In the genomic region with DNA sequence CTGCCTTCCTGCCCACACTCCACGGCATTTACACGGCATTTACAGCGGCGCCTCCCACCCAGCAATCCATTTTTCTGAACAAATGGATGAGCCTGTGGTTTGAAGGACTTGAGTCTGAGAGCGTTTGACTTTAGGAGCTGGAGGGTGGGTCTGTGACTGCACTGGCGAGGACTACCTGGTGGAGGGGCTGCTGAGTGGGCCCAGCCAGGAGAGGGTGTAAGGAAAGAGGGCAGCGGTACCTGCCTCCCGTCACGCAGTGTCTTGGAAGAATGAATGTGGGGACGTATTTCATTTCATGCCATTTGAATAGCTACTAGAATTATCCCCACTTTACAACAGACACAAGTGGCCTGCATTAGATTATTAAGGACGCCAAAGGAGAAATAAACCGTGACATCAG, we compare ENCODE assay signal across 14 cellular contexts.
A peak's percentile ranks its signal among the peaks of the same experiment; 100 is the strongest.
DNase-seq lines count a peak whose midpoint lies in the region; ATAC-seq and TF ChIP-seq lines count a peak whose summit lies in the region.
"Had no signal": no experiment of that assay in that cellular context is flagged by ENCODE, and none has a peak within 500 bp of the region (broad histone marks: within the 10 kb centered on the region; RNA-seq: fewer than 3 reads in every experiment).

No MANE protein-coding gene starts in this region.

- H3K4me3 ChIP-seq in cardiac muscle cell: no peak overlapping the region
- no peak overlapping the region for H3K4me3 ChIP-seq in body of pancreas
- H3K4me3 ChIP-seq in muscle layer of colon (ENCODE audit: low read depth in 1 of 2, low read length in 2 of 2): no peak overlapping the region
- H3K4me3 ChIP-seq: coronary artery had no signal

- H3K4me1 ChIP-seq in cardiac muscle cell (ENCODE audit: low read depth): peaks cover 47% of the 10 kb centered on the region
- peaks cover 53% of the 10 kb centered on the region for H3K4me1 ChIP-seq in body of pancreas
- peaks cover 22% of the 10 kb centered on the region for H3K4me1 ChIP-seq in muscle layer of colon (ENCODE audit: insufficient read depth, low read length)
- H3K4me1 ChIP-seq: parathyroid adenoma had no signal

- peaks cover 1 to 3% (median 2%) of the 10 kb centered on the region in 3 donors for H3K27me3 Mint-ChIP-seq in CD14-positive monocyte (ENCODE audit: low read depth in 3 of 3)

- WGBS in body of pancreas, 2 donors: 94 to 96% methylated on average over 12 of the region's 12 CpGs

- peaks cover 0 to 9% (median 2%) of the 10 kb centered on the region in 7 donors for H3K9me3 Mint-ChIP-seq in CD14-positive monocyte

- TF ChIP-seq CTCF in cardiac muscle cell (IDR thresholded peaks at IDR 0.05; ENCODE audit: low read depth, low read length) (no peak), body of pancreas (IDR thresholded peaks at IDR 0.05) (no peak), CD14-positive monocyte (IDR thresholded peaks at IDR 0.05) (no peak)

- H3K27ac ChIP-seq in cardiac muscle cell: peak overlapping the region; percentile 86
- peak overlapping the region in 3 of 4 donors; percentile 26 to 74 (median 38) for H3K27ac ChIP-seq in body of pancreas
- H3K27ac ChIP-seq in muscle layer of colon (ENCODE audit: low read depth, low read length): peak overlapping the region; percentile 73
- H3K27ac ChIP-seq: coronary artery, parathyroid adenoma had no signal

- ATAC-seq in body of pancreas: no peak

- H3K4me3 Mint-ChIP-seq in CD14-positive monocyte: no peak overlapping the region
- H3K4me3 Mint-ChIP-seq: T-helper 2 cell treated with Interferon-gamma antibody and Interleukin-4, amounts not matched to agents 5 μg/mL and 100 μg/mL, for 36 hours had no signal

- H3K27me3 ChIP-seq in cardiac muscle cell: no peaks in the 10 kb centered on the region
- no peaks in the 10 kb centered on the region for H3K27me3 ChIP-seq in body of pancreas
- H3K27me3 ChIP-seq in muscle layer of colon (ENCODE audit: control insufficient read depth in 1 of 2, insufficient read depth in 2 of 2, low read length in 2 of 2): no peaks in the 10 kb centered on the region

- intact Hi-C loops in cardiac septum (cut with DNase I): no loop called here
- intact Hi-C loops in body of pancreas (cut with DNase I): no loop called here
- intact Hi-C loops in CD14-positive monocyte (cut with micrococcal nuclease): no loop called here

- DNase-seq in cardiac muscle cell (ENCODE audit: low read depth in 1 of 2, low spot score in 1 of 2) (no peak), cardiac septum (ENCODE audit: low spot score) (no peak), body of pancreas (no peak), ureter (ENCODE audit: low spot score) (peak; percentile 20), CD14-positive monocyte (ENCODE audit: low spot score) (no peak), C1 segment of cervical spinal cord (lab: John Stamatoyannopoulos, UW) (no peak)
- DNase-seq in activated CD4-positive, alpha-beta T cell treated with anti-CD3 and anti-CD28 coated beads for 4 hours: no peak
- DNase-seq: activated CD4-positive, alpha-beta T cell treated with anti-CD3 and anti-CD28 coated beads, Interleukin-2, amount 50 U/mL, for 1 hour; AML-193 had no signal

- no peak for TF ChIP-seq POLR2A in body of pancreas (IDR thresholded peaks at IDR 0.05)

- no peak overlapping the region for H3K9ac ChIP-seq in muscle layer of colon (ENCODE audit: low read length)
- H3K9ac ChIP-seq: parathyroid adenoma had no signal

- H3K9me3 ChIP-seq in cardiac muscle cell (ENCODE audit: low read depth) (no peaks in the 10 kb centered on the region), body of pancreas (no peaks in the 10 kb centered on the region), muscle layer of colon (ENCODE audit: low read length) (no peaks in the 10 kb centered on the region)

- H3K4me1 Mint-ChIP-seq in CD14-positive monocyte: no peaks in the 10 kb centered on the region

- H3K36me3 ChIP-seq in cardiac muscle cell: no peaks in the 10 kb centered on the region
- no peaks in the 10 kb centered on the region for H3K36me3 ChIP-seq in body of pancreas (replicated peaks in 1 of 2; ENCODE audit: insufficient read depth in 1 of 2, low read depth in 2 of 2)
- no peaks in the 10 kb centered on the region for H3K36me3 ChIP-seq in muscle layer of colon (ENCODE audit: insufficient read depth, low read length)

- H3K36me3 Mint-ChIP-seq in CD14-positive monocyte: no peaks in the 10 kb centered on the region

- H3K27ac Mint-ChIP-seq in CD14-positive monocyte: no peak overlapping the region
- H3K27ac Mint-ChIP-seq: activated T-cell treated with anti-CD3 and anti-CD28 coated beads, Interleukin-2, amount 50 U/mL, for 72 hours; T-helper 2 cell treated with Interferon-gamma antibody and Interleukin-4, amounts not matched to agents 5 μg/mL and 100 μg/mL, for 36 hours had no signal
